ENCODE assay signal across 8 cellular contexts in the genomic region with DNA sequence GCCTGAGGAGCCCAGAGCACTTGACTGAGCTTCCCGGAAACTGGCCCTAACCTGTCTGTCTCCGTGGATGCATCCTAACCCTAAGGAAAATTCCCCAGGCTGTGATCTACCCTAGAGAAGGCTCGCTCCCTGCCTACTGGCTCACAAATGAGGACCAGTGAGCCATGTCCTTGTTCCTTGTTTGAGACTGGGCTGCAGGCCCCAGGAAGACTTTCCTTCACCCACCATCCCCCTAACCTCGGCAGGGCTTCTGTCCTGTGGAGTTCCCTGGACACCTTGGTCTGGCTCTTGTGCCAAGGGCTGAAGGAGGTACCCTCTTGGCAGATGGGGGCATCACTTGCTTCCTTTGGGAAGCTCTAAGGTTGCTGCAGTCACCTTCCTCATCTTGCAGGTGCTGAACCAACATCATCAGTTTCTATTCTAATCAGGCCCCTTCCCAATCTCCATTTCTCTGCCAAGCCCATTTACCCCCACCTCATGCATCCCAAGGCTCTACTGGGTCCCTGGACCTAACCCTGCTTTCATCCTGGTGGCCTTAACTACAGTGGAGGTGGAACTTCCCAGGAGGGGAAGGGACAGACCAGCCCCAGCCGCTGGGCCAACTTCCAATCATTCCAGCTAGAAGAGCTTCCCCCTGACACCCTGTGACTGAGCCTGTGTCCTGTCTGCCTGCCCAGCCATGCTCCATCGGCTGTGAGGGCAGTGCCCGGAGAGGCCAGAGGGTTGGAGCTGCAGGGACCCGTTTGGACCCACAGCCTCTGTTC. TPM values are rescaled to one million over a fixed set of nuclear protein-coding genes. Genes with fewer than 3 reads are reported as not detected.
DNase-seq lines count a peak whose midpoint lies in the region; ATAC-seq, FAIRE-seq and TF ChIP-seq lines count a peak whose summit lies in the region.
"Had no signal": no experiment of that assay in that cellular context is flagged by ENCODE, and none has a peak within 500 bp of the region (broad histone marks: within the 10 kb centered on the region; RNA-seq: fewer than 3 reads in every experiment).

No MANE protein-coding gene starts in this region.

- H2AFZ ChIP-seq in GM12878 (ENCODE audit: control insufficient read depth, low read depth, low read length): no peak overlapping the region

- TF ChIP-seq EP300 in GM12878 (IDR thresholded peaks at IDR 0.05; ENCODE audit: borderline replicate concordance in 1 of 2, control insufficient read depth in 1 of 2, low read depth in 2 of 2, low read length in 2 of 2): no peak

- FAIRE-seq in GM12878 (lab: Jason Lieb, UNC): no peak
- FAIRE-seq: islet of Langerhans had no signal

- H3K4me3 ChIP-seq in HUES48 (ENCODE audit: low read depth, low read length): peak overlapping the region; percentile 95
- peak overlapping the region; percentile 78; the same call in 1 of the 2 replicates for H3K4me3 ChIP-seq in GM12878

- TF ChIP-seq CTCF in GM12878 (IDR thresholded peaks at IDR 0.05 in 2 of 3, conservative IDR thresholded peaks at IDR 0.05 in 1 of 3; ENCODE audit: control insufficient read depth in 2 of 3, extremely low read depth in 1 of 3, insufficient read depth in 1 of 3, low read depth in 3 of 3, low read length in 3 of 3): no peak

- TF ChIP-seq POLR2A in GM12878 (IDR thresholded peaks at IDR 0.05; ENCODE audit: low read depth, low read length): no peak

- H4K20me1 ChIP-seq in GM12878 (ENCODE audit: control insufficient read depth, insufficient read depth): no peaks in the 10 kb centered on the region

- H3K4me1 ChIP-seq in HUES48 (ENCODE audit: control insufficient read depth, insufficient read depth, low read length) (peaks cover 5% of the 10 kb centered on the region; the same call in 1 of the 2 replicates), GM12878 (ENCODE audit: control insufficient read depth, insufficient read depth, low read length) (no peaks in the 10 kb centered on the region)

- WGBS in GM12878 (ENCODE audit: insufficient coverage, insufficient replicate concordance, low lambda C conversion rate, missing lambda C conversion rate): 66% methylated on average over 8 of the region's 8 CpGs

- peak overlapping the region; percentile 87; the same call in 1 of the 2 replicates for H3K4me2 ChIP-seq in GM12878 (ENCODE audit: control insufficient read depth, insufficient read depth)

- RAD21 ChIA-PET in GM12878 (lab: Charles Lee; ENCODE audit: unreplicated experiment): interaction anchor here (1.3 kb wide), 1 partner anchor 70 kb away, joined by 3 read pairs; no protein-coding TSS in a partner anchor

- intact Hi-C loops in GM12878 (cut with micrococcal nuclease; ENCODE audit: unreplicated experiment): loop anchor here (2.0 kb wide), 1 partner anchor 148 kb away; a partner anchor contains a TSS

- SMC1A ChIA-PET in GM12878 (lab: Charles Lee; ENCODE audit: uncharacterized antibody, unreplicated experiment): interaction anchor here (0.6 kb wide), 1 partner anchor 646 kb away, joined by 3 read pairs; no protein-coding TSS in a partner anchor

- BruUV-seq in GM12878 (replicated peaks; lab: Mats Ljungman, UMichigan): no TSS peak

- no peak for TF ChIP-seq RAD21 in GM12878 (IDR thresholded peaks at IDR 0.05; ENCODE audit: insufficient read depth, low read depth, low read length)

- ATAC-seq in GM12878: peak; percentile 2; the same call in 2 of the 3 replicates

- H3K27ac ChIP-seq in HUES48 (ENCODE audit: low read depth, low read length) (peak overlapping the region; percentile 96), GM12878 (ENCODE audit: control insufficient read depth, insufficient read depth) (no peak overlapping the region), substantia nigra (ENCODE audit: low read depth, low read length, poor library complexity, severe bottlenecking) (peak overlapping the region; percentile 72)

- POLR2A ChIA-PET in GM12878 (lab: Charles Lee): interaction anchor here (0.5 to 1.9 kb wide), 7 partner anchors 12 to 365 kb away, joined by 3 to 7 read pairs (median 3); a partner anchor contains a TSS

- CTCF ChIA-PET in GM12878 (lab: Yijun Ruan, JAX): interaction anchor here (1.1 kb wide), 1 partner anchor 40 kb away, joined by 3 read pairs; no protein-coding TSS in a partner anchor

- peaks cover 2% of the 10 kb centered on the region; the same call in 1 of the 2 replicates for H3K79me2 ChIP-seq in GM12878 (ENCODE audit: control insufficient read depth, insufficient read depth, low read length)

- in situ Hi-C loops in GM12878 (cut with MboI): loop anchor here (25.0 kb wide), 1 partner anchor 1113 kb away; no protein-coding TSS in a partner anchor

- H3K36me3 ChIP-seq in HUES48 (ENCODE audit: control insufficient read depth, insufficient read depth, low read length): peaks cover 51% of the 10 kb centered on the region
- H3K36me3 ChIP-seq in GM12878 (ENCODE audit: control insufficient read depth in 2 of 2, insufficient read depth in 2 of 2, low read length in 1 of 2): peaks cover 7 to 13% of the 10 kb centered on the region in 2 experiments; a peak in 3 of 4 replicates

- H3K9me3 ChIP-seq in HUES48 (ENCODE audit: control insufficient read depth, insufficient read depth, low read length) (no peaks in the 10 kb centered on the region), GM12878 (replicated peaks; ENCODE audit: control insufficient read depth, insufficient read depth, low read length) (no peaks in the 10 kb centered on the region)

- no peak for DNase-seq in GM12878 (ENCODE audit: low read depth, low spot score)
- peak; percentile 35 for DNase-seq in kidney tubule cell (ENCODE audit: low spot score)
- peak in 4 of 49 donors; percentile 20 to 50 (median 36) for DNase-seq in substantia nigra (lab: John Stamatoyannopoulos, UW)
- no peak for DNase-seq in GM19240 (ENCODE audit: insufficient read length, low spot score)
- no peak for DNase-seq in NCI-H69 (lab: John Stamatoyannopoulos, UW)
- DNase-seq in DMS 273 treated with DMSO at 0.1 percent for 48 hours (lab: John Stamatoyannopoulos, UW): no peak

- H3K27me3 ChIP-seq in HUES48 (ENCODE audit: control insufficient read depth, insufficient read depth, low read length): no peaks in the 10 kb centered on the region
- H3K27me3 ChIP-seq in GM12878 (replicated peaks in 1 of 2; ENCODE audit: control insufficient read depth in 2 of 2, insufficient read depth in 2 of 2, low read length in 1 of 2): no peaks in the 10 kb centered on the region

- H3K9ac ChIP-seq in HUES48 (ENCODE audit: low read depth, low read length): no peak overlapping the region
- no peak overlapping the region for H3K9ac ChIP-seq in GM12878 (ENCODE audit: control insufficient read depth, insufficient read depth, low read length)

RNA-seq across cellular contexts. Expression of a gene that starts 12.4 kb away (rescaled TPM):
- 82.9 and 87.4 TPM in 2 replicates for total RNA-seq in GM12878 (2013; cell fraction: nucleolus; rRNA removed)
- total RNA-seq in GM12878 (2014; rRNA removed) (59.0 and 61.7 TPM in 2 replicates), GM12878 (2014; rRNA removed; fragmentation: Illumina TruSeq; extraction: Trizol) (32.7 and 40.7 TPM in 2 replicates), GM12878 (2021) (76.8 and 84.7 TPM in 2 replicates)
- 21.7 TPM for polyA plus RNA-seq in GM12878 (2011; ENCODE audit: low read depth)
- polyA plus RNA-seq in GM12878 (2011; rRNA removed) (38.0 and 64.5 TPM in 2 replicates), GM12878 (2014; fragmentation: Illumina TruSeq; extraction: Trizol) (55.1 and 57.7 TPM in 2 replicates), GM12878 (2014; fragmentation: Nextera tagmentation; extraction: Ambion mirVana) (1 to 10 TPM; 3.7 to 8.0 TPM), GM12878 (2014; rRNA removed) (43.2 and 55.6 TPM in 2 replicates), GM12878 (2016; fragmentation: Nextera tagmentation; extraction: Ambion mirVana) (10 to 100 TPM; 93.2 to 97.6 TPM)
- polyA plus RNA-seq in GM12878 (2011; cell fraction: cytosol; rRNA removed): 46.3 and 55.2 TPM in 2 replicates
- polyA plus RNA-seq in GM12878 (2011; cell fraction: nucleus; rRNA removed): 89.1 and 96.4 TPM in 2 replicates
- 38.1 and 38.2 TPM in 2 replicates for polyA plus RNA-seq in GM12878 (2012)
- 61.7 and 73.7 TPM in 2 replicates for polyA minus RNA-seq in GM12878 (2011; rRNA and poly(A)+ RNA removed)
- 24.1 and 31.3 TPM in 2 replicates for polyA minus RNA-seq in GM12878 (2011; cell fraction: cytosol; rRNA and poly(A)+ RNA removed)
- polyA minus RNA-seq in GM12878 (2011; cell fraction: nucleus; rRNA and poly(A)+ RNA removed): 30.2 and 46.3 TPM in 2 replicates

RNA-seq across cellular contexts. Expression of a gene that starts 12.5 kb away (rescaled TPM):
- total RNA-seq in GM12878 (2013; cell fraction: nucleolus; rRNA removed): 3.1 and 3.5 TPM in 2 replicates
- total RNA-seq in GM12878 (2014; rRNA removed): 0.51 and 0.54 TPM in 2 replicates
- 0.28 and 0.45 TPM in 2 replicates for total RNA-seq in GM12878 (2014; rRNA removed; fragmentation: Illumina TruSeq; extraction: Trizol)
- 0.69 and 0.77 TPM in 2 replicates for total RNA-seq in GM12878 (2021)
- 1.2 TPM for polyA plus RNA-seq in GM12878 (2011; ENCODE audit: low read depth)
- 0.06 and 0.12 TPM in 2 replicates for polyA plus RNA-seq in GM12878 (2011; rRNA removed)
- polyA plus RNA-seq in GM12878 (2011; cell fraction: cytosol; rRNA removed): 0.12 and 0.13 TPM in 2 replicates
- polyA plus RNA-seq in GM12878 (2011; cell fraction: nucleus; rRNA removed): 0.43 and 0.50 TPM in 2 replicates
- polyA plus RNA-seq in GM12878 (2012): 2.2 and 2.5 TPM in 2 replicates
- 0.48 and 0.59 TPM in 2 replicates for polyA plus RNA-seq in GM12878 (2014; fragmentation: Illumina TruSeq; extraction: Trizol)
- under 1 TPM; 0.02 to 0.07 TPM for polyA plus RNA-seq in GM12878 (2014; fragmentation: Nextera tagmentation; extraction: Ambion mirVana)
- polyA plus RNA-seq in GM12878 (2014; rRNA removed): 0.35 and 0.38 TPM in 2 replicates
- under 1 TPM; 0.32 to 0.62 TPM for polyA plus RNA-seq in GM12878 (2016; fragmentation: Nextera tagmentation; extraction: Ambion mirVana)
- 0.15 TPM in 2 replicates for polyA minus RNA-seq in GM12878 (2011; rRNA and poly(A)+ RNA removed)
- polyA minus RNA-seq in GM12878 (2011; cell fraction: cytosol; rRNA and poly(A)+ RNA removed): 0.21 TPM in 1 of 2 replicates, not detected in the other
- 0.29 and 0.36 TPM in 2 replicates for polyA minus RNA-seq in GM12878 (2011; cell fraction: nucleus; rRNA and poly(A)+ RNA removed)

RNA-seq across cellular contexts. Expression of a gene that starts 12.7 kb away (rescaled TPM):
- 3.5 and 5.5 TPM in 2 replicates for total RNA-seq in GM12878 (2013; cell fraction: nucleolus; rRNA removed)
- total RNA-seq in GM12878 (2014; rRNA removed) (4.3 and 6.2 TPM in 2 replicates), GM12878 (2014; rRNA removed; fragmentation: Illumina TruSeq; extraction: Trizol) (2.2 and 4.2 TPM in 2 replicates), GM12878 (2021) (5.8 and 7.3 TPM in 2 replicates)
- 3.2 TPM for polyA plus RNA-seq in GM12878 (2011; ENCODE audit: low read depth)
- polyA plus RNA-seq in GM12878 (2011; rRNA removed) (3.4 and 3.6 TPM in 2 replicates), GM12878 (2014; fragmentation: Illumina TruSeq; extraction: Trizol) (0.52 and 4.2 TPM in 2 replicates), GM12878 (2014; fragmentation: Nextera tagmentation; extraction: Ambion mirVana) (1 to 10 TPM; 3.2 to 3.9 TPM), GM12878 (2014; rRNA removed) (9.4 and 12.9 TPM in 2 replicates), GM12878 (2016; fragmentation: Nextera tagmentation; extraction: Ambion mirVana) (1 to 10 TPM; 6.7 to 8.7 TPM)
- polyA plus RNA-seq in GM12878 (2011; cell fraction: cytosol; rRNA removed): 4.8 and 7.6 TPM in 2 replicates
- 29.5 and 32.9 TPM in 2 replicates for polyA plus RNA-seq in GM12878 (2011; cell fraction: nucleus; rRNA removed)
- polyA plus RNA-seq in GM12878 (2012): 3.7 and 5.4 TPM in 2 replicates
- 1.1 and 1.6 TPM in 2 replicates for polyA minus RNA-seq in GM12878 (2011; rRNA and poly(A)+ RNA removed)
- polyA minus RNA-seq in GM12878 (2011; cell fraction: cytosol; rRNA and poly(A)+ RNA removed): 1.5 and 3.6 TPM in 2 replicates
- polyA minus RNA-seq in GM12878 (2011; cell fraction: nucleus; rRNA and poly(A)+ RNA removed): 3.9 and 5.3 TPM in 2 replicates

RNA-seq across cellular contexts. Expression of a gene that starts 26.3 kb away (rescaled TPM):
- 38.4 and 43.6 TPM in 2 replicates for total RNA-seq in GM12878 (2013; cell fraction: nucleolus; rRNA removed)
- total RNA-seq in GM12878 (2014; rRNA removed) (41.8 and 43.9 TPM in 2 replicates), GM12878 (2014; rRNA removed; fragmentation: Illumina TruSeq; extraction: Trizol) (18.3 and 19.7 TPM in 2 replicates), GM12878 (2021) (35.8 and 38.0 TPM in 2 replicates)
- 16.3 TPM for polyA plus RNA-seq in GM12878 (2011; ENCODE audit: low read depth)
- polyA plus RNA-seq in GM12878 (2011; rRNA removed) (26.6 and 36.1 TPM in 2 replicates), GM12878 (2014; fragmentation: Illumina TruSeq; extraction: Trizol) (26.0 and 36.4 TPM in 2 replicates), GM12878 (2014; fragmentation: Nextera tagmentation; extraction: Ambion mirVana) (1 to 10 TPM; 5.2 to 8.8 TPM), GM12878 (2014; rRNA removed) (47.4 and 54.2 TPM in 2 replicates), GM12878 (2016; fragmentation: Nextera tagmentation; extraction: Ambion mirVana) (10 to 100 TPM; 47.3 to 50.1 TPM)
- 42.5 and 54.9 TPM in 2 replicates for polyA plus RNA-seq in GM12878 (2011; cell fraction: cytosol; rRNA removed)
- 131 and 156 TPM in 2 replicates for polyA plus RNA-seq in GM12878 (2011; cell fraction: nucleus; rRNA removed)
- polyA plus RNA-seq in GM12878 (2012): 26.0 and 30.1 TPM in 2 replicates
- 25.9 and 39.8 TPM in 2 replicates for polyA minus RNA-seq in GM12878 (2011; rRNA and poly(A)+ RNA removed)
- polyA minus RNA-seq in GM12878 (2011; cell fraction: cytosol; rRNA and poly(A)+ RNA removed): 12.4 and 13.7 TPM in 2 replicates
- polyA minus RNA-seq in GM12878 (2011; cell fraction: nucleus; rRNA and poly(A)+ RNA removed): 22.2 and 47.6 TPM in 2 replicates
